Comparison of ENCODE assay signal across 21 cellular contexts in the genomic region with DNA sequence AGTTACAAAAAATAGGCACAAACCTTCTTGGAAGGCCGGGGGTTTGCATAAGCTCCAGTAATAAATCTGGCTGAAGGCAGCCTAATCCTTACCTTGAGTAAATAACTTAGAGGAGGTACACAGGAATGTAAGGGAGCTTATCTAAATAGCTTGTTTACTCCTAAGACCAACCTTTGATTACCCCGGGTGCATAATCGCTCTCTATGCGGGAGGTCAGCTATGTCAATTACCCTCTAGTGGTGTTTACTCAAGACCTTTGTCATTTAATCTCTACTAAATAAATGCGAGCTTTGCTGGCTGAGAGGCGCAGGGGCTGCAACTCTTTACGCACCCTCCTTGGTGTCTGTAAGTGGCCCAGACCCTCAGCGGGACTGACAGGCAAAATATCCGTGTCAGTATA. TPM values are rescaled to one million over a fixed set of nuclear protein-coding genes. Genes with fewer than 3 reads are reported as not detected.
A peak's percentile ranks its signal among the peaks of the same experiment; 100 is the strongest.
DNase-seq lines count a peak whose midpoint lies in the region; ATAC-seq, FAIRE-seq and TF ChIP-seq lines count a peak whose summit lies in the region.
"Had no signal": no experiment of that assay in that cellular context is flagged by ENCODE, and none has a peak within 500 bp of the region (broad histone marks: within the 10 kb centered on the region; RNA-seq: fewer than 3 reads in every experiment).

No MANE protein-coding gene starts in this region.

- POLR2A ChIA-PET in H1 (lab: Charles Lee; ENCODE audit: partially characterized antibody) = no interaction called here
- POLR2A ChIA-PET in CD8-positive, alpha-beta memory T cell (lab: Charles Lee) = no interaction called here

- H3K9me3 Mint-ChIP-seq in neural progenitor cell = peaks cover 21% of the 10 kb centered on the region
- peaks cover 2 to 6% (median 3%) of the 10 kb centered on the region in 5 donors for H3K9me3 Mint-ChIP-seq in CD8-positive, alpha-beta memory T cell

- H3K4ac ChIP-seq in H1 (replicated peaks; ENCODE audit: insufficient read length, low read depth, low read length) = no peak overlapping the region

- H2BK5ac ChIP-seq in H1 (ENCODE audit: low read depth, low read length) = no peak overlapping the region

- H3K56ac ChIP-seq in H1 (replicated peaks; ENCODE audit: insufficient read length, low read depth, low read length) = no peak overlapping the region

- CTCF ChIA-PET in H1 (lab: Charles Lee; ENCODE audit: partially characterized antibody) = interaction anchor here (0.7 to 2.1 kb wide), 3 partner anchors 14 to 620 kb away, joined by 3 to 5 read pairs (median 3); no protein-coding TSS in a partner anchor
- CTCF ChIA-PET in CD8-positive, alpha-beta memory T cell (lab: Charles Lee) = no interaction called here

- H3K9me3 ChIP-seq in Karpas-422 (ENCODE audit: low read length) (peaks cover 20% of the 10 kb centered on the region), H1 (ENCODE audit: insufficient read depth in 2 of 2, low read depth in 1 of 2, low read length in 1 of 2) (peaks cover 18 to 19% of the 10 kb centered on the region in 2 experiments), neural progenitor cell (ENCODE audit: low read depth) (peaks cover 19% of the 10 kb centered on the region)
- H3K9me3 ChIP-seq in CD8-positive, alpha-beta memory T cell (ENCODE audit: low read length) = no peaks in the 10 kb centered on the region

- H4K8ac ChIP-seq in H1 (ENCODE audit: extremely low read depth, insufficient read depth, low read length) = no peak overlapping the region

- H3K4me3 ChIP-seq in Karpas-422 (ENCODE audit: low read length) = no peak overlapping the region
- H3K4me3 ChIP-seq in H1 (ENCODE audit: extremely low read depth in 1 of 4, insufficient read depth in 2 of 4, low read depth in 3 of 4, low read length in 4 of 4) = no peak overlapping the region
- H3K4me3 ChIP-seq in neural progenitor cell = no peak overlapping the region
- H3K4me3 ChIP-seq in CD8-positive, alpha-beta memory T cell (ENCODE audit: low read length) = no peak overlapping the region
- H3K4me3 ChIP-seq: BLaER1 treated with 17β-estradiol and CSF1 and Interleukin-3, amounts not matched to agents 10 nM and 100 nM; Peyer's patch had no signal

- H3K27ac Mint-ChIP-seq in neural progenitor cell = no peak overlapping the region
- H3K27ac Mint-ChIP-seq in CD8-positive, alpha-beta memory T cell = no peak overlapping the region

- H3K18ac ChIP-seq in H1 (ENCODE audit: extremely low read depth, low read length) = no peak overlapping the region

- no peak for TF ChIP-seq POLR2A in H1 (IDR thresholded peaks at IDR 0.05; ENCODE audit: control extremely low read depth in 1 of 2, low read depth in 2 of 2, low read length in 2 of 2)

- H4K91ac ChIP-seq in H1 (replicated peaks; ENCODE audit: insufficient read length, low read length) = no peak overlapping the region

- no peaks in the 10 kb centered on the region for H3K9me2 ChIP-seq in Karpas-422 (replicated peaks; ENCODE audit: insufficient read depth, low read length)

- WGBS in H1 (ENCODE audit: extremely low coverage in 1 of 2, insufficient coverage in 1 of 2, insufficient read length in 1 of 2, insufficient replicate concordance in 2 of 2, low coverage in 1 of 2, low lambda C conversion rate in 2 of 2, missing lambda C conversion rate in 1 of 2), 2 experiments = 64% methylated on average over 9 of the region's 9 CpGs; no CpG with 5 or more reads in 1 of the 2 experiments

- H3K27me3 Mint-ChIP-seq in neural progenitor cell (ENCODE audit: insufficient read depth, low read depth) = no peaks in the 10 kb centered on the region
- H3K27me3 Mint-ChIP-seq in CD8-positive, alpha-beta memory T cell = peaks cover 4 to 7% of the 10 kb centered on the region in 2 donors

- H3F3A ChIP-seq in neural progenitor cell (ENCODE audit: low read depth) = peaks cover 9% of the 10 kb centered on the region

- H3K27me3 ChIP-seq in Karpas-422 (ENCODE audit: low read length) (no peaks in the 10 kb centered on the region), H1 (replicated peaks in 1 of 4; ENCODE audit: control insufficient read depth in 3 of 4, extremely low read depth in 1 of 4, insufficient read depth in 3 of 4, low read length in 3 of 4) (peaks cover 35 to 88% (median 62%) of the 10 kb centered on the region in 4 experiments), neural progenitor cell (no peaks in the 10 kb centered on the region)
- H3K27me3 ChIP-seq in CD8-positive, alpha-beta memory T cell (ENCODE audit: insufficient read depth, low read length, poor library complexity, severe bottlenecking) = no peaks in the 10 kb centered on the region
- H3K27me3 ChIP-seq: BLaER1 treated with 17β-estradiol and CSF1 and Interleukin-3, amounts not matched to agents 10 nM and 100 nM; Peyer's patch had no signal

- H2BK20ac ChIP-seq in H1 (ENCODE audit: low read length) = no peak overlapping the region

- no peak overlapping the region for H2AK5ac ChIP-seq in H1 (ENCODE audit: low read depth, low read length)

- DNase-seq in NCI-H82 (lab: John Stamatoyannopoulos, UW) (peak; percentile 27), NCI-H82 treated with DMSO at 0.1 percent for 48 hours (lab: John Stamatoyannopoulos, UW; ENCODE audit: unreplicated experiment) (no peak), Karpas-422 (no peak), H1 (ENCODE audit: low read depth in 1 of 2, low spot score in 2 of 2) (peak in 1 of 2 experiments; percentile 64), neural progenitor cell (ENCODE audit: low spot score) (peak; percentile 17), NOMO-1 treated with DMSO at 0.1 percent for 48 hours (lab: John Stamatoyannopoulos, UW; ENCODE audit: unreplicated experiment) (no peak)
- DNase-seq in CD8-positive, alpha-beta memory T cell = no peak
- DNase-seq: DMS153, Kasumi-1, MV-4-11, NCI-H1436, NCI-H2081 treated with DMSO at 0.1 percent for 48 hours, NCI-H2227 treated with DMSO at 0.1 percent for 48 hours, NCI-H526, Peyer's patch, SHP77 had no signal

- H3K36me3 ChIP-seq in Karpas-422 (ENCODE audit: insufficient read depth, low read length) (peaks cover 16% of the 10 kb centered on the region; the same call in 1 of the 2 replicates), H1 (ENCODE audit: control insufficient read depth in 2 of 4, insufficient read depth in 4 of 4, low read length in 3 of 4) (peaks cover 0 to 2% (median 0%) of the 10 kb centered on the region in 4 experiments; a peak in 2 of 8 replicates), neural progenitor cell (peaks cover 9% of the 10 kb centered on the region)
- no peaks in the 10 kb centered on the region for H3K36me3 ChIP-seq in CD8-positive, alpha-beta memory T cell (ENCODE audit: insufficient read depth, low read length)
- H3K36me3 ChIP-seq: Peyer's patch had no signal

- no peaks in the 10 kb centered on the region for H3K79me1 ChIP-seq in H1 (ENCODE audit: low read depth, low read length)

- no peaks in the 10 kb centered on the region for H3K4me1 Mint-ChIP-seq in neural progenitor cell
- H3K4me1 Mint-ChIP-seq in CD8-positive, alpha-beta memory T cell = no peaks in the 10 kb centered on the region

- H3K27ac ChIP-seq in Karpas-422 (ENCODE audit: low read length) = no peak overlapping the region
- no peak overlapping the region for H3K27ac ChIP-seq in H1 (ENCODE audit: low read depth, low read length)
- H3K27ac ChIP-seq in neural progenitor cell = no peak overlapping the region
- no peak overlapping the region for H3K27ac ChIP-seq in CD8-positive, alpha-beta memory T cell (ENCODE audit: low read depth, low read length)
- H3K27ac ChIP-seq: 22Rv1; BLaER1 treated with 17β-estradiol and CSF1 and Interleukin-3, amounts not matched to agents 10 nM and 100 nM; Peyer's patch had no signal

- H3K9ac ChIP-seq in Karpas-422 (ENCODE audit: low read length) (no peak overlapping the region), H1 (replicated peaks in 1 of 4; ENCODE audit: extremely low read depth in 1 of 4, low read depth in 3 of 4, low read length in 3 of 4) (no peak overlapping the region), neural progenitor cell (no peak overlapping the region)
- H3K9ac ChIP-seq: BLaER1 treated with 17β-estradiol and CSF1 and Interleukin-3, amounts not matched to agents 10 nM and 100 nM had no signal

- H3K4me3 Mint-ChIP-seq in neural progenitor cell = no peak overlapping the region
- no peak overlapping the region for H3K4me3 Mint-ChIP-seq in CD8-positive, alpha-beta memory T cell

- no peak overlapping the region for H3K23ac ChIP-seq in H1 (ENCODE audit: insufficient read length)

- no peak for FAIRE-seq in H1 (lab: Jason Lieb, UNC)
- FAIRE-seq: HepG2 had no signal

- ATAC-seq in GM18520 (IDR thresholded peaks at IDR 0.05; ENCODE audit: unreplicated experiment) = no peak
- ATAC-seq: HepG2, SK-N-SH treated with all-trans-retinoic acid at 6 μM for 48 hours had no signal

- H3K4me1 ChIP-seq in Karpas-422 (ENCODE audit: low read length) = peaks cover 11% of the 10 kb centered on the region
- no peaks in the 10 kb centered on the region for H3K4me1 ChIP-seq in H1 (replicated peaks in 1 of 4; ENCODE audit: control insufficient read depth in 3 of 4, insufficient read depth in 4 of 4, low read length in 3 of 4)
- no peaks in the 10 kb centered on the region for H3K4me1 ChIP-seq in neural progenitor cell
- no peaks in the 10 kb centered on the region for H3K4me1 ChIP-seq in CD8-positive, alpha-beta memory T cell (ENCODE audit: insufficient read depth, low read length)
- H3K4me1 ChIP-seq: Peyer's patch had no signal

- no peaks in the 10 kb centered on the region for H3K36me3 Mint-ChIP-seq in neural progenitor cell
- no peaks in the 10 kb centered on the region for H3K36me3 Mint-ChIP-seq in CD8-positive, alpha-beta memory T cell

- no peak for TF ChIP-seq RAD21 in H1 (IDR thresholded peaks at IDR 0.05 in 1 of 2, conservative IDR thresholded peaks at IDR 0.05 in 1 of 2; ENCODE audit: low read depth in 2 of 2, low read length in 2 of 2)

- H3K4me2 ChIP-seq in Karpas-422 (ENCODE audit: low read depth, low read length, poor library complexity, severe bottlenecking) = no peak overlapping the region
- no peak overlapping the region for H3K4me2 ChIP-seq in H1 (ENCODE audit: insufficient read depth in 1 of 2, low read depth in 2 of 2, low read length in 2 of 2)
- H3K4me2 ChIP-seq in neural progenitor cell = no peak overlapping the region

- H3K79me2 ChIP-seq in Karpas-422 (ENCODE audit: low read length) (no peaks in the 10 kb centered on the region), H1 (ENCODE audit: control insufficient read depth in 1 of 2, insufficient read depth in 2 of 2, low read length in 2 of 2) (no peaks in the 10 kb centered on the region), neural progenitor cell (ENCODE audit: low read depth) (no peaks in the 10 kb centered on the region)

- TF ChIP-seq EP300 in H1 (IDR thresholded peaks at IDR 0.05; ENCODE audit: borderline replicate concordance in 1 of 2, low read depth in 2 of 2, low read length in 2 of 2) = peak in 1 of 2 experiments; percentile 83; a peak in 2 of 3 replicates

- no peak overlapping the region for H2BK12ac ChIP-seq in H1 (ENCODE audit: low read depth, low read length)

- no peak for TF ChIP-seq CTCF in H1 (IDR thresholded peaks at IDR 0.05; ENCODE audit: control extremely low read depth in 1 of 3, insufficient read depth in 1 of 3, low read depth in 1 of 3, low read length in 3 of 3)
- TF ChIP-seq CTCF in neural progenitor cell (IDR thresholded peaks at IDR 0.05) = no peak

- no peak overlapping the region for H2BK120ac ChIP-seq in H1 (replicated peaks; ENCODE audit: low read depth, low read length)

- no peaks in the 10 kb centered on the region for H3K23me2 ChIP-seq in H1 (ENCODE audit: low read depth, low read length)

- no peak overlapping the region for H4K5ac ChIP-seq in H1 (ENCODE audit: insufficient read length, low read depth, low read length)

- H4K20me1 ChIP-seq in Karpas-422 (ENCODE audit: insufficient read depth, low read depth, low read length) (no peaks in the 10 kb centered on the region), H1 (replicated peaks in 1 of 2; ENCODE audit: control insufficient read depth in 1 of 2, insufficient read depth in 2 of 2, low read length in 2 of 2) (no peaks in the 10 kb centered on the region), neural progenitor cell (ENCODE audit: low read depth) (no peaks in the 10 kb centered on the region)
- H4K20me1 ChIP-seq: BLaER1 treated with 17β-estradiol and CSF1 and Interleukin-3, amounts not matched to agents 10 nM and 100 nM had no signal

- H2AFZ ChIP-seq in Karpas-422 (ENCODE audit: low read length) (0 out of 2 replicates have a peak overlapping the region, but pooled peaks have one; percentile 73), H1 (ENCODE audit: low read length) (no peak overlapping the region), neural progenitor cell (replicated peaks) (no peak overlapping the region)

- H2BK15ac ChIP-seq in H1 (ENCODE audit: low read length) = no peak overlapping the region

- no peak overlapping the region for H3K14ac ChIP-seq in H1 (ENCODE audit: insufficient read length)

RNA-seq across cellular contexts. Expression of a gene that starts 50.2 kb away (rescaled TPM):
- 16.1 and 57.4 TPM in 2 replicates for total RNA-seq in Karpas-422 (2014; rRNA removed; shearing (Covaris generic); ENCODE audit: low replicate concordance)
- 18.6 and 18.9 TPM in 2 replicates for total RNA-seq in H1 (2021; fragmentation: NEBNext Ultra II Directional; extraction: Animal tissue kit (Norgen Biotek cat#: 25700))
- 2.1 and 2.4 TPM in 2 replicates for polyA plus RNA-seq in H1 (2011; rRNA removed)
- 2.1 TPM for polyA plus RNA-seq in H1 (2011; cell fraction: cytosol; rRNA removed)
- polyA plus RNA-seq in H1 (2011; cell fraction: nucleus; rRNA removed) = 7.3 TPM
- polyA plus RNA-seq in H1 (2012, experiment 1 of 2) = 5.5 to 9.5 TPM (median 6.3 TPM) in 4 replicates
- 0.66 TPM for polyA plus RNA-seq in H1 (2012, experiment 2 of 2)
- 40.9 TPM for polyA plus RNA-seq in H1 (2013, experiment 1 of 2)
- 33.6 TPM for polyA plus RNA-seq in H1 (2013, experiment 2 of 2)
- polyA minus RNA-seq in H1 (2011; rRNA and poly(A)+ RNA removed) = 5.6 and 8.0 TPM in 2 replicates
- 5.9 TPM for polyA minus RNA-seq in H1 (2011; cell fraction: cytosol; rRNA and poly(A)+ RNA removed)
- 39.6 TPM for polyA minus RNA-seq in H1 (2011; cell fraction: nucleus; rRNA and poly(A)+ RNA removed)
- 14.2 and 29.1 TPM in 2 replicates for total RNA-seq in neural progenitor cell (ENCODE audit: low replicate concordance)
- 10 to 100 TPM; 10.9 to 12.0 TPM for total RNA-seq in CD8-positive, alpha-beta memory T cell
- 7.7 TPM for polyA plus RNA-seq in CD8-positive, alpha-beta memory T cell
- total RNA-seq: HepG2 had no signal
- polyA plus RNA-seq: HepG2 had no signal

Comparison
In these comparisons a context has a peak if more than half of its experiments do, and no peak if none do; other contexts are left out.
1. DNase-seq: peak in NCI-H82 (single experiment) and neural progenitor cell (single experiment); none in NCI-H82 treated with DMSO at 0.1 percent for 48 hours (single experiment), Karpas-422 (single experiment), NOMO-1 treated with DMSO at 0.1 percent for 48 hours (single experiment) and CD8-positive, alpha-beta memory T cell (0 of 5).